Comparison of ENCODE assay signal across 8 cellular contexts in the genomic region with DNA sequence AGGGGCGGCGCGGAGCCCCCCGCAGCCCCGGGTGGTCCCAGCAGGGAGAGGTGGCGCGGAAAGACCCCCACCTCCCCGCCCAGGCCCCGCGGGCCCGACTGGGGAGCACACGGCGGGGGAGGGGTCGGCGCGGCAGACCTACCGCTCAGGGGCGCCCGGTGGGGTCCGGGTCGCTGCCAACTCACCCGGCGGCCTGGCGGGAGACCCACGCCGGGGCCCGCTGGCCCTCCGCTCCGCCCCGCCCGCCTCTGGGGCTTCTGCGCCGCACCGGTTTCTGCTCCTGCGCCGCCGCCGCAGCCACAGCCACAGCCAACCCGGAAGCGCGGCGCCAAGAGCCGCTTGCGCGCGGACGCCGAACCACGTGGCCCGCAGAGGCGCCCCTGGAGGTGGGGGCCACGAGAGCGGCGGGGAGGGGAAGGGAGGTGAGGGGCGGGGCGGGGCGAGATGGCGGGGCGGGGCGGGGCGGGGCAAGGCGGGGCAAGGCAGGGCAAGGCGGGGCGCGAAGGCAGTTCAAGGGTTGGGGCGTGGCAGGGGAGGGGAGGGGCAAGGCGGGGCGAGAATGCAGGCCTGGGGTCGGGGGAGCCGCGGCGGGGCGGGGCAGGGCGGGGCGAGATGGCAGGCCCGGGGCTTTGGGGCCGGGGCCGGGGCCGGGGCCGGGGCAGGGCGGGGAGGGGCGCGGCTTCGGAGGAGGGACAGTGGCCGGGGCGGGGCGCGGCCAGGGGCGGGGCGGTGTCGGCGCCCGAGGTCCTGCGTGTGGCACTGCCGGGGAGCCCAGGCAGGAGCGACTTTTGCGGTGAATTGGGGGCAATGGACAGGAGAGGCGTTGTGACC. TPM values are rescaled to one million over a fixed set of nuclear protein-coding genes. Genes with fewer than 3 reads are reported as not detected.
A peak's percentile ranks its signal among the peaks of the same experiment; 100 is the strongest.
DNase-seq lines count a peak whose midpoint lies in the region; ATAC-seq, FAIRE-seq and TF ChIP-seq lines count a peak whose summit lies in the region.

Gene ZBTB24, minus strand, starts transcription at position 307 of the 831 bp plus-strand sequence. CDS start 1,193 bp downstream, outside the sequence.

- BruUV-seq in HepG2 (replicated peaks; lab: Mats Ljungman, UMichigan), result no TSS peak

- H3K36me3 ChIP-seq in HepG2 (replicated peaks in 1 of 2; ENCODE audit: control insufficient read depth in 1 of 2, insufficient read depth in 2 of 2, low read length in 2 of 2), result peaks cover 0 to 8% of the 10 kb centered on the region in 2 experiments; a peak in 3 of 5 replicates

- in situ Hi-C loops in HepG2 (cut with HindIII; ENCODE audit: extremely low pct_ligation_motif_present, low pct_unique_long_range_greater_than_20kb), result no loop called here

- CTCF ChIA-PET in HepG2 (lab: Yijun Ruan, JAX; ENCODE audit: low intra/inter-chr PET ratio, low total read pairs), result no interaction called here

- TF ChIP-seq POLR2A in HepG2 (IDR thresholded peaks at IDR 0.05; ENCODE audit: insufficient read depth in 1 of 2, low read depth in 2 of 2, low read length in 2 of 2), result peak; percentile 23 to 77; a peak in 3 of 4 replicates

- peak within 1 kb of the TSS; percentile 71 to 91 (median 79) for H3K4me3 ChIP-seq in HepG2 (replicated peaks in 1 of 3; ENCODE audit: insufficient read depth in 1 of 3, low read depth in 2 of 3, low read length in 3 of 3)

- peaks cover 49% of the 10 kb centered on the region for H3K4me1 ChIP-seq in HepG2 (ENCODE audit: insufficient read depth, low read length)

- H2AFZ ChIP-seq in HepG2 (ENCODE audit: low read length), result peak within 1 kb of the TSS; percentile 68

- DNase-seq in CD14-positive monocyte (ENCODE audit: low spot score) (peak; percentile 90), NCI-H748 treated with DMSO at 0.1 percent for 48 hours (lab: John Stamatoyannopoulos, UW) (peak; percentile 88), cortex of kidney (lab: John Stamatoyannopoulos, UW) (peak; percentile 19), HepG2 (ENCODE audit: low spot score) (peak; percentile 76)
- peak; percentile 85 for DNase-seq in activated CD4-positive, alpha-beta T cell treated with anti-CD3 and anti-CD28 coated beads, Interleukin-2, amount 50 U/mL, for 1 hour
- DNase-seq in stimulated activated CD4-positive, alpha-beta T cell treated with anti-CD3 and anti-CD28 coated beads, Interleukin-2, amount 100 ng/mL, for 4 hours (ENCODE audit: low read depth), result peak; percentile 87

- POLR2A ChIA-PET in HepG2 (lab: Yijun Ruan, JAX), result interaction anchor here (0.6 to 1.3 kb wide), 3 partner anchors 99 to 1483 kb away, joined by 3 to 5 read pairs (median 3); no protein-coding TSS in a partner anchor

- peaks cover 44% of the 10 kb centered on the region for H3K4me1 Mint-ChIP-seq in CD14-positive monocyte

- 0 out of 5 replicates have a peak, but pooled peaks cover 0 to 4% of the 10 kb centered on the region in 2 experiments for H3K27me3 ChIP-seq in HepG2 (ENCODE audit: control insufficient read depth in 1 of 2, insufficient read depth in 2 of 2, low read length in 2 of 2)

- 0 out of 2 replicates have a peak, but pooled peaks have one; percentile 49 for TF ChIP-seq RAD21 in HepG2 (CRISPR knock-in tag; IDR thresholded peaks at IDR 0.05)

- H4K20me1 ChIP-seq in HepG2 (ENCODE audit: insufficient read depth, low read length), result no peaks in the 10 kb centered on the region

- ATAC-seq in GM19351 (IDR thresholded peaks at IDR 0.05; ENCODE audit: unreplicated experiment) (peak; percentile 86), HG03469 (IDR thresholded peaks at IDR 0.05; ENCODE audit: unreplicated experiment) (peak; percentile 79), HepG2 (peak; percentile 95)

- peak within 1 kb of the TSS; percentile 79 to 92 for H3K4me3 Mint-ChIP-seq in CD14-positive monocyte

- WGBS in HepG2 (ENCODE audit: low lambda C conversion rate), result 6% methylated on average over 22 of the region's 98 CpGs

- TF ChIP-seq EP300 in HepG2 (IDR thresholded peaks at IDR 0.05; ENCODE audit: low read depth in 2 of 2, low read length in 2 of 2), result no peak
- TF ChIP-seq EP300 in HepG2 (CRISPR knock-in tag; IDR thresholded peaks at IDR 0.05; ENCODE audit: borderline replicate concordance), result no peak

- peak within 1 kb of the TSS; percentile 61 for H3K27ac ChIP-seq in HepG2 (ENCODE audit: extremely low read length, insufficient read depth, low read length)

- peak within 1 kb of the TSS; percentile 83 to 89 (median 88) for H3K27ac Mint-ChIP-seq in CD14-positive monocyte

- intact Hi-C loops in CD14-positive monocyte (cut with micrococcal nuclease) (loop anchor here (2.0 to 5.0 kb wide), 3 partner anchors 28 to 41 kb away; partner anchors contain the start of genes PPIL6 (in 2 of the 2), SMPD2 (in 2 of the 2) and MICAL1 (in 1 of the 2)), HepG2 (cut with micrococcal nuclease; ENCODE audit: unreplicated experiment) (no loop called here)

- FAIRE-seq in HepG2 (lab: Jason Lieb, UNC), result no peak

- H3K79me2 ChIP-seq in HepG2 (ENCODE audit: insufficient read depth, low read length), result peaks cover 14% of the 10 kb centered on the region

- H3K9me3 ChIP-seq in HepG2 (ENCODE audit: low read length), result no peaks in the 10 kb centered on the region

- peak within 1 kb of the TSS; percentile 79 for H3K9ac ChIP-seq in HepG2 (ENCODE audit: insufficient read depth, low read depth, low read length)

- TF ChIP-seq CTCF in CD14-positive monocyte (IDR thresholded peaks at IDR 0.05) (no peak), HepG2 (CRISPR knock-in tag; IDR thresholded peaks at IDR 0.05) (no peak)

- H3K27me3 Mint-ChIP-seq in CD14-positive monocyte (ENCODE audit: low read depth in 3 of 3), result peaks cover 1 to 9% (median 4%) of the 10 kb centered on the region in 3 donors

- peaks cover 28 to 29% of the 10 kb centered on the region in 2 donors for H3K36me3 Mint-ChIP-seq in CD14-positive monocyte

- no peaks in the 10 kb centered on the region for H3K9me3 Mint-ChIP-seq in CD14-positive monocyte

- H3K4me2 ChIP-seq in HepG2 (ENCODE audit: low read depth, low read length), result peak within 1 kb of the TSS; percentile 87

TF ChIP-seq in HepG2, 621 proteins besides CTCF, POLR2A, EP300 and RAD21 (continues in another document):
- TF ChIP-seq KAT8 (CRISPR knock-in tag; IDR thresholded peaks at IDR 0.05), result peak; percentile 36; the same call in 1 of the 2 replicates
- no peak for TF ChIP-seq ZKSCAN8 (CRISPR knock-in tag; IDR thresholded peaks at IDR 0.05; ENCODE audit: borderline replicate concordance)
- TF ChIP-seq KDM5B (CRISPR knock-in tag; IDR thresholded peaks at IDR 0.05; ENCODE audit: borderline replicate concordance), result no peak; the same call in 1 of the 2 replicates
- TF ChIP-seq ZNF782 (CRISPR knock-in tag; IDR thresholded peaks at IDR 0.05; ENCODE audit: borderline replicate concordance), result no peak
- TF ChIP-seq SNAPC2 (CRISPR knock-in tag; IDR thresholded peaks at IDR 0.05), result 0 out of 2 replicates have a peak, but pooled peaks have one; percentile 48
- TF ChIP-seq ELF4 (CRISPR knock-in tag; IDR thresholded peaks at IDR 0.05; ENCODE audit: borderline replicate concordance), result 0 out of 2 replicates have a peak, but pooled peaks have one; percentile 63
- TF ChIP-seq ZBTB42 (CRISPR knock-in tag; IDR thresholded peaks at IDR 0.05), result no peak
- TF ChIP-seq NCOR1 (IDR thresholded peaks at IDR 0.05; ENCODE audit: borderline replicate concordance, low read length), result no peak
- no peak for TF ChIP-seq ASH2L (IDR thresholded peaks at IDR 0.05; ENCODE audit: insufficient read length, low read depth, low read length)
- TF ChIP-seq ZNF556 (CRISPR knock-in tag; IDR thresholded peaks at IDR 0.05; ENCODE audit: borderline replicate concordance), result 0 out of 2 replicates have a peak, but pooled peaks have one; percentile 27
- TF ChIP-seq MTERF4 (CRISPR knock-in tag; IDR thresholded peaks at IDR 0.05), result peak; percentile 79; the same call in 1 of the 2 replicates
- 0 out of 2 replicates have a peak, but pooled peaks have one; percentile 35 for TF ChIP-seq ZNF746 (CRISPR knock-in tag; IDR thresholded peaks at IDR 0.05)

RNA-seq across cellular contexts. Expression of gene ZBTB24, which starts in this region (rescaled TPM):
- 1 to 10 TPM; 3.4 to 4.7 TPM for polyA plus RNA-seq in CD14-positive monocyte
- 6.2 and 8.7 TPM in 2 replicates for total RNA-seq in HepG2 (2016; rRNA removed; fragmentation: Illumina TruSeq; extraction: Trizol)
- total RNA-seq in HepG2 (2016; cell fraction: cytosol; rRNA removed; fragmentation: Illumina TruSeq; extraction: Trizol; ENCODE audit: low read depth), result 1.1 and 1.2 TPM in 2 replicates
- 6.7 and 8.3 TPM in 2 replicates for total RNA-seq in HepG2 (2016; cell fraction: insoluble cytoplasmic fraction; rRNA removed; fragmentation: Illumina TruSeq; extraction: Trizol)
- 4.0 and 4.6 TPM in 2 replicates for total RNA-seq in HepG2 (2016; cell fraction: membrane; rRNA removed; fragmentation: Illumina TruSeq; extraction: Trizol)
- 5.4 and 5.8 TPM in 2 replicates for total RNA-seq in HepG2 (2016; cell fraction: nucleus; rRNA removed; fragmentation: Illumina TruSeq; extraction: Trizol)
- 1.5 and 1.6 TPM in 2 replicates for polyA plus RNA-seq in HepG2 (2011; rRNA removed)
- polyA plus RNA-seq in HepG2 (2011; cell fraction: cytosol; rRNA removed), result 1.0 and 1.4 TPM in 2 replicates
- polyA plus RNA-seq in HepG2 (2011; cell fraction: nucleus; rRNA removed), result 1.5 and 1.7 TPM in 2 replicates
- 2.3 and 2.8 TPM in 2 replicates for polyA plus RNA-seq in HepG2 (2012)
- polyA plus RNA-seq in HepG2 (2016; cell fraction: cytosol; fragmentation: Illumina TruSeq; extraction: Trizol; ENCODE audit: low read depth), result 0.88 and 0.89 TPM in 2 replicates
- 6.1 and 6.3 TPM in 2 replicates for polyA plus RNA-seq in HepG2 (2016; cell fraction: insoluble cytoplasmic fraction; fragmentation: Illumina TruSeq; extraction: Trizol; ENCODE audit: low read depth)
- 1.9 and 2.0 TPM in 2 replicates for polyA plus RNA-seq in HepG2 (2016; cell fraction: membrane; fragmentation: Illumina TruSeq; extraction: Trizol; ENCODE audit: low read depth)
- 7.1 and 7.4 TPM in 2 replicates for polyA plus RNA-seq in HepG2 (2016; cell fraction: nucleus; fragmentation: Illumina TruSeq; extraction: Trizol; ENCODE audit: insufficient read depth, low read depth)
- 1.3 and 9.1 TPM in 2 replicates for polyA minus RNA-seq in HepG2 (2011; rRNA and poly(A)+ RNA removed; ENCODE audit: low replicate concordance)
- polyA minus RNA-seq in HepG2 (2011; cell fraction: cytosol; rRNA and poly(A)+ RNA removed), result 2.5 and 3.1 TPM in 2 replicates
- polyA minus RNA-seq in HepG2 (2011; cell fraction: nucleus; rRNA and poly(A)+ RNA removed), result 4.1 and 4.4 TPM in 2 replicates

Comparison
In these comparisons a context has a peak if more than half of its experiments do, and no peak if none do; other contexts are left out.
1. Peak in every context shown above with its lines: DNase-seq, ATAC-seq, H3K4me3 ChIP-seq and H3K27ac ChIP-seq.
2. DNase-seq: peak in every context shown above with its lines; median percentile 90 in CD14-positive monocyte; 88 in NCI-H748 treated with DMSO at 0.1 percent for 48 hours; 87 in stimulated activated CD4-positive, alpha-beta T cell treated with anti-CD3 and anti-CD28 coated beads, Interleukin-2, amount 100 ng/mL, for 4 hours; 85 in activated CD4-positive, alpha-beta T cell treated with anti-CD3 and anti-CD28 coated beads, Interleukin-2, amount 50 U/mL, for 1 hour; 76 in HepG2; 19 in cortex of kidney.